In genomic region chr17:68794636-68795503, GRCh38 we compare ENCODE assay signal across 8 cellular contexts.
A peak's percentile ranks its signal among the peaks of the same experiment; 100 is the strongest.
DNase-seq lines count a peak whose midpoint lies in the region; ATAC-seq, FAIRE-seq and TF ChIP-seq lines count a peak whose summit lies in the region.

No MANE protein-coding gene starts in this region.

- TF ChIP-seq CTCF in astrocyte of the spinal cord (IDR thresholded peaks at IDR 0.05; ENCODE audit: low read depth, low read length) = peak; percentile 46
- TF ChIP-seq CTCF in kidney (IDR thresholded peaks at IDR 0.05; ENCODE audit: borderline replicate concordance, extremely low read depth, insufficient read depth) = peak; percentile 11
- TF ChIP-seq CTCF in suprapubic skin (IDR thresholded peaks at IDR 0.05) = peak in 1 of 2 donors; percentile 18

- H3K27ac Mint-ChIP-seq in IgD-negative memory B cell = peak overlapping the region; percentile 0 to 90 (median 74)

- H3K4me1 Mint-ChIP-seq in IgD-negative memory B cell = peaks cover 20 to 45% (median 42%) of the 10 kb centered on the region in 3 donors

- peaks cover 0 to 3% of the 10 kb centered on the region in 2 donors for H3K4me1 ChIP-seq in kidney (ENCODE audit: control insufficient read depth in 1 of 2, insufficient read depth in 1 of 2, low read depth in 1 of 2, low read length in 2 of 2)
- H3K4me1 ChIP-seq in suprapubic skin = peaks cover 37% of the 10 kb centered on the region

- no peak for TF ChIP-seq EP300 in suprapubic skin (IDR thresholded peaks at IDR 0.05)

- H3K27me3 Mint-ChIP-seq in IgD-negative memory B cell = no peaks in the 10 kb centered on the region

- FAIRE-seq in kidney (lab: Jason Lieb, UNC) = no peak

- H3K27me3 ChIP-seq in suprapubic skin = no peaks in the 10 kb centered on the region

- intact Hi-C loops in kidney (cut with DNase I) = loop anchor here (5.0 kb wide), 1 partner anchor 172 kb away; no protein-coding TSS in a partner anchor

- WGBS in suprapubic skin = 20% methylated on average over 6 of the region's 6 CpGs

- H3K4me3 ChIP-seq in astrocyte of the spinal cord (ENCODE audit: low read depth, low read length) = no peak overlapping the region
- H3K4me3 ChIP-seq in kidney (ENCODE audit: low read length in 2 of 2) = peak overlapping the region in 1 of 2 donors; percentile 5
- H3K4me3 ChIP-seq in suprapubic skin = peak overlapping the region; percentile 21

- H3K36me3 ChIP-seq in kidney (ENCODE audit: control insufficient read depth in 1 of 2, insufficient read depth in 2 of 2, low read length in 2 of 2) (no peaks in the 10 kb centered on the region), suprapubic skin (no peaks in the 10 kb centered on the region)

- peak; percentile 72 for DNase-seq in COLO829 (ENCODE audit: low spot score)
- DNase-seq in astrocyte of the spinal cord (ENCODE audit: low read depth, low spot score) = peak; percentile 75
- no peak for DNase-seq in kidney
- DNase-seq in suprapubic skin (ENCODE audit: low spot score in 2 of 2) = no peak
- DNase-seq in HuH-7 (ENCODE audit: low spot score) = no peak
- no peak for DNase-seq in NCI-H526 treated with DMSO at 0.1 percent for 48 hours (lab: John Stamatoyannopoulos, UW)

- TF ChIP-seq POLR2A in suprapubic skin (IDR thresholded peaks at IDR 0.05) = no peak

- no peak for ATAC-seq in GM19397 (IDR thresholded peaks at IDR 0.05; ENCODE audit: unreplicated experiment)

- peak overlapping the region; percentile 3 to 85 (median 48) for H3K4me3 Mint-ChIP-seq in IgD-negative memory B cell

- H3K9me3 ChIP-seq in kidney (ENCODE audit: control insufficient read depth in 1 of 2, low read length in 2 of 2) = no peaks in the 10 kb centered on the region
- H3K9me3 ChIP-seq in suprapubic skin = no peaks in the 10 kb centered on the region

- H3K36me3 Mint-ChIP-seq in IgD-negative memory B cell = peaks cover 4% of the 10 kb centered on the region

- in situ Hi-C loops in astrocyte of the spinal cord (cut with HindIII; ENCODE audit: low sequenced_read_pairs) = no loop called here

- H3K27ac ChIP-seq in kidney (ENCODE audit: low read depth in 2 of 2, low read length in 2 of 2) = peak overlapping the region; percentile 10 to 57
- peak overlapping the region; percentile 75 for H3K27ac ChIP-seq in suprapubic skin

- peaks cover 0 to 4% (median 0%) of the 10 kb centered on the region in 3 donors for H3K9me3 Mint-ChIP-seq in IgD-negative memory B cell

- H3K9ac ChIP-seq in kidney (ENCODE audit: low read length in 2 of 2) = no peak overlapping the region

Comparison
In these comparisons a context has a peak if more than half of its experiments do, and no peak if none do; other contexts are left out.
1. DNase-seq: peak in COLO829 (single experiment) and astrocyte of the spinal cord (single experiment); none in kidney (single experiment), suprapubic skin (0 of 2), HuH-7 (single experiment) and NCI-H526 treated with DMSO at 0.1 percent for 48 hours (single experiment).